Comparison of ENCODE assay signal across 9 cellular contexts in genomic region chr11:67427364-67427859, GRCh38. TPM values are rescaled to one million over a fixed set of nuclear protein-coding genes. Genes with fewer than 3 reads are reported as not detected.
DNase-seq lines count a peak whose midpoint lies in the region; ATAC-seq and TF ChIP-seq lines count a peak whose summit lies in the region.
"Not testable (repeated sequence)": the region's sequence is repeated elsewhere in the genome, so short reads cannot be mapped to it uniquely, and the experiment has no call there.
"Had no signal": no experiment of that assay in that cellular context is flagged by ENCODE, and none has a peak within 500 bp of the region (broad histone marks: within the 10 kb centered on the region; RNA-seq: fewer than 3 reads in every experiment).

No MANE protein-coding gene starts in this region.

- H3F3A ChIP-seq in OCI-LY1 (ENCODE audit: insufficient read depth, low read length), result not testable (repeated sequence)

- H3K27ac Mint-ChIP-seq in activated T-cell treated with anti-CD3 and anti-CD28 coated beads, Interleukin-2, amount 50 U/mL, for 72 hours, result peak overlapping the region; percentile 96

- H3K9ac ChIP-seq in OCI-LY1 (ENCODE audit: low read length) (peak overlapping the region; percentile 94), mucosa of stomach (ENCODE audit: low read length) (peak overlapping the region; percentile 88), skeletal muscle satellite cell (ENCODE audit: low read depth, low read length) (peak overlapping the region; percentile 94)

- H3K36me3 ChIP-seq in OCI-LY1 (ENCODE audit: insufficient read depth, low read length), result peaks cover 24% of the 10 kb centered on the region; the same call in 1 of the 2 replicates
- peaks cover 0 to 31% (median 3%) of the 10 kb centered on the region in 9 donors for H3K36me3 ChIP-seq in heart right ventricle
- not testable (repeated sequence) for H3K36me3 ChIP-seq in mucosa of stomach (ENCODE audit: control insufficient read depth, insufficient read depth, low read length); uterus
- H3K36me3 ChIP-seq in skeletal muscle satellite cell (ENCODE audit: insufficient read depth, low read length), result peaks cover 11% of the 10 kb centered on the region

- 80% methylated on average over 19 of the region's 19 CpGs for WGBS in heart right ventricle, 2 donors

- peak in 1 of 2 donors; percentile 15 for ATAC-seq in activated T-cell treated with anti-CD3 and anti-CD28 coated beads, Interleukin-2, amount 50 U/mL, for 72 hours (replicated peaks in 1 of 2)
- peak in 2 of 8 donors; percentile 0 to 6 for ATAC-seq in heart right ventricle

- not testable (repeated sequence) for H3K9me2 ChIP-seq in OCI-LY1 (ENCODE audit: low read depth, low read length)

- H3K4me2 ChIP-seq in OCI-LY1 (ENCODE audit: low read length), result peak overlapping the region; percentile 81
- H3K4me2 ChIP-seq in skeletal muscle satellite cell (ENCODE audit: low read length), result peak overlapping the region; percentile 92

- not testable (repeated sequence) for H3K27me3 Mint-ChIP-seq in activated T-cell treated with anti-CD3 and anti-CD28 coated beads, Interleukin-2, amount 50 U/mL, for 72 hours (ENCODE audit: low read depth)

- TF ChIP-seq CTCF in OCI-LY1 (IDR thresholded peaks at IDR 0.05; ENCODE audit: low read length); choroid plexus epithelial cell (conservative IDR thresholded peaks at IDR 0.05; ENCODE audit: low read depth, low read length); heart right ventricle (IDR thresholded peaks at IDR 0.05); uterus (IDR thresholded peaks at IDR 0.05): not testable (repeated sequence)

- peak in 1 of 2 donors; percentile 41 for DNase-seq in activated T-cell treated with anti-CD3 and anti-CD28 coated beads, Interleukin-2, amount 50 U/mL, for 72 hours
- not testable (repeated sequence) for DNase-seq in choroid plexus epithelial cell (ENCODE audit: low read depth); heart right ventricle; uterus

- not testable (repeated sequence) for H4K20me1 ChIP-seq in OCI-LY1 (ENCODE audit: insufficient read depth, low read length)

- H3K27ac ChIP-seq in OCI-LY1 (ENCODE audit: low read depth, low read length, poor library complexity, severe bottlenecking) (peak overlapping the region; percentile 61), heart right ventricle (peak overlapping the region in 9 of 10 donors; percentile 85 to 96 (median 94)), uterus (peak overlapping the region; percentile 77 to 86)

- H3K27me3 ChIP-seq in OCI-LY1 (ENCODE audit: insufficient read depth, low read length); heart right ventricle; mucosa of stomach (ENCODE audit: control insufficient read depth, insufficient read depth, low read length); skeletal muscle satellite cell (ENCODE audit: control insufficient read depth, insufficient read depth, low read length); uterus: not testable (repeated sequence)

- TF ChIP-seq POLR2A in uterus (IDR thresholded peaks at IDR 0.05), result not testable (repeated sequence)

- intact Hi-C loops in heart right ventricle (cut with DNase I), result loop anchor here in 2 of 10 donors (5.0 to 10.0 kb wide), 2 partner anchors 40 to 73 kb away; partner anchors contain the start of genes TMEM134 (in 2 of the 2) and POLD4 (in 1 of the 2)
- intact Hi-C loops in uterus (cut with DNase I; ENCODE audit: low total_unique reads), result not testable (repeated sequence)

- H3K4me3 Mint-ChIP-seq in activated T-cell treated with anti-CD3 and anti-CD28 coated beads, Interleukin-2, amount 50 U/mL, for 72 hours, result peak overlapping the region; percentile 91 to 99

- H3K36me3 Mint-ChIP-seq in activated T-cell treated with anti-CD3 and anti-CD28 coated beads, Interleukin-2, amount 50 U/mL, for 72 hours (ENCODE audit: insufficient read depth in 2 of 2), result not testable (repeated sequence)

- H3K9me3 ChIP-seq in OCI-LY1 (ENCODE audit: low read length); heart right ventricle; mucosa of stomach (ENCODE audit: control insufficient read depth, low read length); skeletal muscle satellite cell (replicated peaks; ENCODE audit: low read length); uterus: not testable (repeated sequence)

- H2AFZ ChIP-seq in OCI-LY1 (ENCODE audit: low read length), result not testable (repeated sequence)

- not testable (repeated sequence) for H3K9me3 Mint-ChIP-seq in activated T-cell treated with anti-CD3 and anti-CD28 coated beads, Interleukin-2, amount 50 U/mL, for 72 hours

- H3K4me1 ChIP-seq in OCI-LY1 (ENCODE audit: insufficient read depth, low read length, severe bottlenecking) (peaks cover 36% of the 10 kb centered on the region), heart right ventricle (peaks cover 0 to 27% (median 20%) of the 10 kb centered on the region in 9 donors), mucosa of stomach (ENCODE audit: control insufficient read depth, insufficient read depth, low read length) (peaks cover 13% of the 10 kb centered on the region), skeletal muscle satellite cell (ENCODE audit: control insufficient read depth, insufficient read depth, low read length) (peaks cover 11% of the 10 kb centered on the region)
- H3K4me1 ChIP-seq in uterus, result not testable (repeated sequence)

- H3K4me1 Mint-ChIP-seq in activated T-cell treated with anti-CD3 and anti-CD28 coated beads, Interleukin-2, amount 50 U/mL, for 72 hours (ENCODE audit: low read depth), result peaks cover 50% of the 10 kb centered on the region

- H3K79me2 ChIP-seq in OCI-LY1 (ENCODE audit: insufficient read depth, low read length), result not testable (repeated sequence)

- peak overlapping the region; percentile 93; the same call in 1 of the 2 replicates for H3K4me3 ChIP-seq in GM08714 (ENCODE audit: low read length)
- H3K4me3 ChIP-seq in OCI-LY1 (ENCODE audit: low read depth, low read length, poor library complexity, severe bottlenecking), result peak overlapping the region; percentile 93
- peak overlapping the region; percentile 95 for H3K4me3 ChIP-seq in choroid plexus epithelial cell (ENCODE audit: low read depth, low read length)
- peak overlapping the region; percentile 59 to 95 (median 86) for H3K4me3 ChIP-seq in heart right ventricle
- H3K4me3 ChIP-seq in mucosa of stomach (ENCODE audit: low read length), result peak overlapping the region; percentile 74
- H3K4me3 ChIP-seq in skeletal muscle satellite cell (ENCODE audit: low read length), result peak overlapping the region; percentile 96
- peak overlapping the region; percentile 58 to 64 for H3K4me3 ChIP-seq in uterus

RNA-seq across cellular contexts. Expression of gene RPS6KB2, which starts 0.9 kb away (rescaled TPM):
- 10 to 100 TPM; 55.0 to 56.1 TPM for total RNA-seq in activated T-cell treated with anti-CD3 and anti-CD28 coated beads, Interleukin-2, amount 50 U/mL, for 72 hours
- total RNA-seq in heart right ventricle (10 to 100 TPM; 16.3 to 30.4 (median 20.8) TPM), uterus (10 to 100 TPM; 25.6 to 45.0 (median 30.7) TPM)
- polyA plus RNA-seq in heart right ventricle, result 10 to 100 TPM; 32.2 to 46.3 TPM
- total RNA-seq in skeletal muscle satellite cell (2012; rRNA removed), result 45.2 and 46.4 TPM in 2 replicates

RNA-seq across cellular contexts. Expression of gene PTPRCAP, which starts 10.1 kb away (rescaled TPM):
- 100 to 1,000 TPM in 1 of 2 donors, 10 to 100 TPM in 1; 94.5 to 119 TPM for total RNA-seq in activated T-cell treated with anti-CD3 and anti-CD28 coated beads, Interleukin-2, amount 50 U/mL, for 72 hours
- total RNA-seq in heart right ventricle, result 10 to 100 TPM in 1 of 10 donors, 1 to 10 TPM in 3, under 1 TPM in 4, not detected in 2; 0.42 to 10.1 (median 0.96) TPM
- 1 to 10 TPM; 1.7 to 3.1 TPM for polyA plus RNA-seq in heart right ventricle
- 0.22 TPM in 1 of 2 replicates, not detected in the other for total RNA-seq in skeletal muscle satellite cell (2012; rRNA removed)
- total RNA-seq in uterus, result 1 to 10 TPM in 3 of 4 donors, under 1 TPM in 1; 0.29 to 5.0 (median 1.9) TPM

RNA-seq across cellular contexts. Expression of gene CARNS1, which starts 11.9 kb away (rescaled TPM):
- total RNA-seq in activated T-cell treated with anti-CD3 and anti-CD28 coated beads, Interleukin-2, amount 50 U/mL, for 72 hours, result 1 to 10 TPM; 3.8 to 5.0 TPM
- total RNA-seq in heart right ventricle (10 to 100 TPM in 9 of 10 donors, 1 to 10 TPM in 1; 6.1 to 26.6 (median 19.0) TPM), uterus (1 to 10 TPM in 1 of 4 donors, under 1 TPM in 1, not detected in 2; 0.76 to 3.3 TPM)
- polyA plus RNA-seq in heart right ventricle, result 10 to 100 TPM in 1 of 2 donors, under 1 TPM in 1; 0.55 to 10.9 TPM
- 0.25 and 2.0 TPM in 2 replicates for total RNA-seq in skeletal muscle satellite cell (2012; rRNA removed)

RNA-seq across cellular contexts. Expression of gene CORO1B, which starts 15.9 kb away (rescaled TPM):
- total RNA-seq in activated T-cell treated with anti-CD3 and anti-CD28 coated beads, Interleukin-2, amount 50 U/mL, for 72 hours, result 10 to 100 TPM; 58.2 to 91.9 TPM
- 10 to 100 TPM; 12.2 to 38.7 (median 19.6) TPM for total RNA-seq in heart right ventricle
- 10 to 100 TPM; 29.1 to 42.3 TPM for polyA plus RNA-seq in heart right ventricle
- 75.4 and 91.5 TPM in 2 replicates for total RNA-seq in skeletal muscle satellite cell (2012; rRNA removed)
- 10 to 100 TPM; 34.7 to 79.2 (median 69.0) TPM for total RNA-seq in uterus

RNA-seq across cellular contexts. Expression of gene TBC1D10C, which starts 23.5 kb away (rescaled TPM):
- total RNA-seq in activated T-cell treated with anti-CD3 and anti-CD28 coated beads, Interleukin-2, amount 50 U/mL, for 72 hours, result 100 to 1,000 TPM in 1 of 2 donors, 10 to 100 TPM in 1; 93.3 to 120 TPM
- total RNA-seq in heart right ventricle (1 to 10 TPM in 2 of 10 donors, under 1 TPM in 8; 0.26 to 7.1 (median 0.65) TPM), uterus (1 to 10 TPM in 2 of 4 donors, not detected in 2; 1.3 to 2.5 TPM)
- 1 to 10 TPM in 1 of 2 donors, under 1 TPM in 1; 0.62 to 1.4 TPM for polyA plus RNA-seq in heart right ventricle
- not detected in 2 replicates for total RNA-seq in skeletal muscle satellite cell (2012; rRNA removed)
- total RNA-seq: M059J had no signal

Comparison
In these comparisons a context has a peak if more than half of its experiments do, and no peak if none do; other contexts are left out.
1. RNA of gene PTPRCAP, which starts 10.1 kb away (total RNA-seq): 94.5 to 119 TPM in activated T-cell treated with anti-CD3 and anti-CD28 coated beads, Interleukin-2, amount 50 U/mL, for 72 hours; 0.29 to 5.0 TPM in uterus and 0.42 to 10.1 TPM in heart right ventricle; every median in the first group is over 4 times any median in the second.
2. Peak in every context shown above with its lines, with median percentiles within 50 percentile points of each other: H3K4me3 ChIP-seq, H3K27ac ChIP-seq and H3K9ac ChIP-seq.